ENCODE assay signal across 1 cellular context in the genomic region with DNA sequence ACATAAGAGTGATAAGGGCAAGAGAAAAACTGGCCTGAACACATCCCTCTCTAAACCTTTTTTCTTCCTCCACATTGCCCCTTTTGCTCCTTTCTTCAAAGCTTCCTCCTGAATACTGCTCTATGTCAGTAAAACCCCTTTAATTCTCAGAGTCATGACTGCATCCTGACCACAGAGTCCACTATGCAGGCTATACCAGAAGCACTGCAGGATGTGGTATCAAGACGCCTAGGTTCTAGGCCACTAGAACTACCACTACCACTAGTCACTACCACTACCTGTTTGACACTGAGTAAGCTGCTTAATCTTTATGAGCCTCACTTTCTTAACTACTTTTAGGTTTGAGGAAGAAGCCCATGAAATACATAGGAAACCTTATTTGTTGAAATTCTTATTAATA.
TF ChIP-seq lines count a peak whose summit lies in the region.

No MANE protein-coding gene starts in this region.

TF ChIP-seq in HepG2, 621 proteins besides CTCF, POLR2A, EP300 and RAD21 (continued from another document):
- no peak for TF ChIP-seq HNF4A (CRISPR knock-in tag; IDR thresholded peaks at IDR 0.05)
